18 cellular contexts compared by ENCODE assay signal in genomic region chr13:36882829-36883390, GRCh38. TPM values are rescaled to one million over a fixed set of nuclear protein-coding genes. Genes with fewer than 3 reads are reported as not detected.
"Had no signal": no experiment of that assay in that cellular context is flagged by ENCODE, and none has a peak within 500 bp of the region (broad histone marks: within the 10 kb centered on the region; RNA-seq: fewer than 3 reads in every experiment).

No MANE protein-coding gene starts in this region.

- H3K27ac Mint-ChIP-seq: activated naive CD4-positive, alpha-beta T cell treated with anti-CD3 and anti-CD28 coated beads, Interleukin-2, amount 50 U/mL, for 24 hours; dendritic cell treated with granulocyte-macrophage colony-stimulating factor and Interleukin-4, amounts not matched to agents 40 ng/mL and 50 ng/mL, for 4 days; natural killer cell had no signal

- H3K36me3 Mint-ChIP-seq: activated naive CD4-positive, alpha-beta T cell treated with anti-CD3 and anti-CD28 coated beads, Interleukin-2, amount 50 U/mL, for 24 hours; natural killer cell had no signal

- H3K4me3 Mint-ChIP-seq: activated naive CD4-positive, alpha-beta T cell treated with anti-CD3 and anti-CD28 coated beads, Interleukin-2, amount 50 U/mL, for 24 hours; dendritic cell treated with granulocyte-macrophage colony-stimulating factor and Interleukin-4, amounts not matched to agents 40 ng/mL and 50 ng/mL, for 4 days; natural killer cell had no signal

- H3K9me3 Mint-ChIP-seq: activated naive CD4-positive, alpha-beta T cell treated with anti-CD3 and anti-CD28 coated beads, Interleukin-2, amount 50 U/mL, for 24 hours; natural killer cell had no signal

- H3K9me3 ChIP-seq: sigmoid colon, upper lobe of left lung had no signal

- H3K27ac ChIP-seq: sigmoid colon, upper lobe of left lung had no signal

- H3K4me3 ChIP-seq: sigmoid colon, upper lobe of left lung had no signal

- ATAC-seq: activated CD4-positive, CD25-positive, alpha-beta regulatory T cell treated with anti-CD3 and anti-CD28 coated beads, Interleukin-2, amount 50 U/mL, for 24 hours; esophagus mucosa; natural killer cell had no signal

- H3K27me3 ChIP-seq: sigmoid colon, upper lobe of left lung had no signal

- FAIRE-seq: endometrium had no signal

- H3K4me1 Mint-ChIP-seq: activated naive CD4-positive, alpha-beta T cell treated with anti-CD3 and anti-CD28 coated beads, Interleukin-2, amount 50 U/mL, for 24 hours; natural killer cell had no signal

- DNase-seq: activated effector memory CD4-positive, alpha-beta T cell treated with Interleukin-2 at 50 U/mL for 16 hours; activated T-cell treated with anti-CD3 and anti-CD28 coated beads, Interleukin-2, amount 50 U/mL, for 1 hour; central memory CD4-positive, alpha-beta T cell; hypothalamus; kidney glomerular epithelial cell; natural killer cell; sigmoid colon; stimulated activated CD4-positive, alpha-beta T cell treated with anti-CD3 and anti-CD28 coated beads, Interleukin-12 subunit alpha, Interleukin-12 subunit beta, amount 100 ng/mL, for 4 hours; stimulated activated naive CD4-positive, alpha-beta T cell; substantia nigra; T-helper 2 cell; upper lobe of left lung had no signal

RNA-seq across cellular contexts. Expression of gene SMAD9, which starts 37.1 kb away (rescaled TPM):
- total RNA-seq: mononuclear cell, natural killer cell had no signal
